Comparison of ENCODE assay signal across 10 cellular contexts in the genomic region with DNA sequence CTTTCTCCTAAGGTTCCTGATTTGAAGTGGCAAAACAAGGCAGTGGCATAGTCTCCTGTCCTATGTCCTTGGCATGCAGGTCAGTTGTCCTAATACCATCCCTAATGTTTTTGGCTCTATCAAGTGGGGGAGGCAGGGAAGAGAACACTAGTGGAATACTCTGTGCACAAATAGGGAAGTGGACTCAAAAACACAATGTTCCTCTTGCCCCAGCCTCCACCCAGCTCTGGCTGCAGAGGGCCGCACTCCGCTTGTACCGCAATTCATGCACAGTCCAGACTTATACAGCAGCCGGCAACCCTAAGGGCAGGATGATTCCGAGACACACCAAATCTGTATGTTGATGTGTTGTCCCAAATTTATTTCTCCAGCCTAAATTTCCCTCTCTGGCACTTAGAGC. TPM values are rescaled to one million over a fixed set of nuclear protein-coding genes. Genes with fewer than 3 reads are reported as not detected.
DNase-seq lines count a peak whose midpoint lies in the region; ATAC-seq and TF ChIP-seq lines count a peak whose summit lies in the region.
"Had no signal": no experiment of that assay in that cellular context is flagged by ENCODE, and none has a peak within 500 bp of the region (broad histone marks: within the 10 kb centered on the region; RNA-seq: fewer than 3 reads in every experiment).

No MANE protein-coding gene starts in this region.

- CTCF ChIA-PET in T-cell (lab: Charles Lee), result interaction anchor here (2.1 to 3.1 kb wide), 3 partner anchors 91 to 96 kb away, joined by 12 to 23 read pairs (median 18); no protein-coding TSS in a partner anchor

- ATAC-seq in T-cell (replicated peaks in 1 of 4) (no peak), GM21717 (IDR thresholded peaks at IDR 0.05; ENCODE audit: unreplicated experiment) (no peak)
- ATAC-seq: esophagus mucosa, HCT116 had no signal

- no peak overlapping the region for H3K4me3 Mint-ChIP-seq in T-cell
- H3K4me3 Mint-ChIP-seq in glutamatergic neuron (ENCODE audit: unreplicated experiment), result peak overlapping the region; percentile 40
- H3K4me3 Mint-ChIP-seq in nephron progenitor cell, result no peak overlapping the region
- no peak overlapping the region for H3K4me3 Mint-ChIP-seq in type B pancreatic cell

- POLR2A ChIA-PET in T-cell (lab: Charles Lee), result no interaction called here

- H3K27ac Mint-ChIP-seq in T-cell, result peak overlapping the region; percentile 8 to 72
- H3K27ac Mint-ChIP-seq in glutamatergic neuron (ENCODE audit: unreplicated experiment), result peak overlapping the region; percentile 42
- H3K27ac Mint-ChIP-seq in nephron progenitor cell, result peak overlapping the region; percentile 72
- H3K27ac Mint-ChIP-seq in type B pancreatic cell, result peak overlapping the region; percentile 100

- H3K4me1 Mint-ChIP-seq in T-cell, result peaks cover 45 to 64% (median 53%) of the 10 kb centered on the region in 3 donors
- peaks cover 51% of the 10 kb centered on the region for H3K4me1 Mint-ChIP-seq in glutamatergic neuron (ENCODE audit: low read depth, unreplicated experiment)
- peaks cover 73% of the 10 kb centered on the region for H3K4me1 Mint-ChIP-seq in nephron progenitor cell
- H3K4me1 Mint-ChIP-seq in type B pancreatic cell (ENCODE audit: unreplicated experiment), result peaks cover 58% of the 10 kb centered on the region

- TF ChIP-seq CTCF in glutamatergic neuron (IDR thresholded peaks at IDR 0.05; ENCODE audit: partially characterized antibody, unreplicated experiment), result no peak
- TF ChIP-seq CTCF in nephron progenitor cell (IDR thresholded peaks at IDR 0.05), result no peak
- TF ChIP-seq CTCF in type B pancreatic cell (conservative IDR thresholded peaks at IDR 0.05), result no peak

- no peaks in the 10 kb centered on the region for H3K9me3 Mint-ChIP-seq in T-cell
- peaks cover 13% of the 10 kb centered on the region for H3K9me3 Mint-ChIP-seq in glutamatergic neuron (ENCODE audit: unreplicated experiment)
- H3K9me3 Mint-ChIP-seq in nephron progenitor cell, result no peaks in the 10 kb centered on the region
- no peaks in the 10 kb centered on the region for H3K9me3 Mint-ChIP-seq in type B pancreatic cell

- H3K36me3 Mint-ChIP-seq in T-cell (peaks cover 4% of the 10 kb centered on the region), glutamatergic neuron (ENCODE audit: unreplicated experiment) (no peaks in the 10 kb centered on the region), nephron progenitor cell (ENCODE audit: low read depth) (peaks cover 21% of the 10 kb centered on the region), type B pancreatic cell (peaks cover 13% of the 10 kb centered on the region)

- no peaks in the 10 kb centered on the region for H3K27me3 Mint-ChIP-seq in T-cell
- H3K27me3 Mint-ChIP-seq in glutamatergic neuron (ENCODE audit: unreplicated experiment), result peaks cover 22% of the 10 kb centered on the region
- no peaks in the 10 kb centered on the region for H3K27me3 Mint-ChIP-seq in nephron progenitor cell (ENCODE audit: low read depth, poor library complexity)
- no peaks in the 10 kb centered on the region for H3K27me3 Mint-ChIP-seq in type B pancreatic cell

- DNase-seq in T-cell, result no peak
- DNase-seq in glutamatergic neuron, result no peak
- DNase-seq in nephron progenitor cell, result no peak
- no peak for DNase-seq in type B pancreatic cell (ENCODE audit: extremely low spot score, unreplicated experiment)
- no peak for DNase-seq in pons (ENCODE audit: low spot score)
- no peak for DNase-seq in activated effector memory CD4-positive, alpha-beta T cell treated with anti-CD3 and anti-CD28 coated beads, Interleukin-2, amount 50 U/mL, for 16 hours
- DNase-seq: NCI-H748 treated with DMSO at 0.1 percent for 48 hours had no signal

RNA-seq across cellular contexts. Expression of a gene that starts 14.5 kb away (rescaled TPM):
- total RNA-seq in T-cell, result 100 to 1,000 TPM in 3 of 5 donors, 10 to 100 TPM in 2; 68.9 to 183 (median 154) TPM
- total RNA-seq in glutamatergic neuron (ENCODE audit: unreplicated experiment), result 142 TPM
- total RNA-seq in type B pancreatic cell (ENCODE audit: low replicate concordance), result 27.1 and 72.0 TPM in 2 replicates

Comparison
In these comparisons a context has a peak if more than half of its experiments do, and no peak if none do; other contexts are left out.
1. H3K27ac Mint-ChIP-seq: peak in every context shown above with its lines; median percentile 100 in type B pancreatic cell; 72 in nephron progenitor cell; 42 in glutamatergic neuron; 40 in T-cell.